ENCODE assay signal across 16 cellular contexts in genomic region chr14:47596232-47596631, GRCh38.
DNase-seq lines count a peak whose midpoint lies in the region; ATAC-seq and TF ChIP-seq lines count a peak whose summit lies in the region.
"Had no signal": no experiment of that assay in that cellular context is flagged by ENCODE, and none has a peak within 500 bp of the region (broad histone marks: within the 10 kb centered on the region; RNA-seq: fewer than 3 reads in every experiment).

No MANE protein-coding gene starts in this region.

- no peaks in the 10 kb centered on the region for H3K36me3 ChIP-seq in left lung
- H3K36me3 ChIP-seq: cardiac muscle cell, gastrocnemius medialis, prostate gland, SJCRH30, uterus had no signal

- TF ChIP-seq CTCF in left lung (IDR thresholded peaks at IDR 0.05): no peak

- no peaks in the 10 kb centered on the region for H3K4me1 ChIP-seq in left lung
- H3K4me1 ChIP-seq: gastrocnemius medialis, prostate gland, SJCRH30, uterus had no signal

- ATAC-seq in GM18519 (IDR thresholded peaks at IDR 0.05; ENCODE audit: low FRiP score, unreplicated experiment) (peak; percentile 93), GM21390 (IDR thresholded peaks at IDR 0.05; ENCODE audit: unreplicated experiment) (peak; percentile 89), HG02885 (IDR thresholded peaks at IDR 0.05; ENCODE audit: poor library complexity, unreplicated experiment) (peak; percentile 80), HG03457 (IDR thresholded peaks at IDR 0.05; ENCODE audit: unreplicated experiment) (peak; percentile 89), left lung (no peak)
- ATAC-seq: gastrocnemius medialis, HCT116 had no signal

- H3K4me3 ChIP-seq in left lung: no peak overlapping the region
- H3K4me3 ChIP-seq: cardiac muscle cell, gastrocnemius medialis, prostate gland, SJCRH30, uterus had no signal

- DNase-seq in NCI-H526 (lab: John Stamatoyannopoulos, UW) (no peak), left lung (no peak), EL (no peak), DMS114 treated with DMSO at 0.1 percent for 48 hours (lab: John Stamatoyannopoulos, UW; ENCODE audit: unreplicated experiment) (no peak)
- DNase-seq: gastrocnemius medialis, kidney, NCI-H146, SJCRH30, uterus had no signal

- no peaks in the 10 kb centered on the region for H3K27me3 ChIP-seq in left lung
- H3K27me3 ChIP-seq: cardiac muscle cell, gastrocnemius medialis, SJCRH30, uterus had no signal

- no peaks in the 10 kb centered on the region for H3K9me3 ChIP-seq in left lung
- H3K9me3 ChIP-seq: gastrocnemius medialis, prostate gland, SJCRH30, uterus had no signal

- H3K27ac ChIP-seq in left lung: no peak overlapping the region
- H3K27ac ChIP-seq: cardiac muscle cell, gastrocnemius medialis, prostate gland, SJCRH30, uterus had no signal

- intact Hi-C loops in left lung (cut with DNase I): no loop called here
